In the genomic region with DNA sequence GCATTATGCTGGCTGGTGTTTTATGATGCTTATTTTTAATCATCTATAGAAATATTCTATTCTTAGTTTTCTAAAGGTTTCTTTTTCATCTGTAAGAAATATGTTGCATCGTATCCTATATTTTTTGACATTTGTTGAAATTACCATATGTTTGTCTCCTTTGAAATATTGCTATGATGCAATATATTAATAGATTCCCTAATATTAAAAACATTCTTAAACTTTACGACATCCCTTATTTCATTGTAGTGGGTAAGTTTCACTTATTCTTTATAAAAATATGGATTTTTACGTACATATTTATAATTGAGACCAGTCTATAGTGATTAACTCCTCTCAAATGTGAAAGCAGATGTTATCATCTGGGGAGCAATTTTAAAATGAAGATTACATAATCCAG, we compare ENCODE assay signal across 39 cellular contexts.
"Had no signal": no experiment of that assay in that cellular context is flagged by ENCODE, and none has a peak within 500 bp of the region (broad histone marks: within the 10 kb centered on the region; RNA-seq: fewer than 3 reads in every experiment).

No MANE protein-coding gene starts in this region.

- H3K4me1 Mint-ChIP-seq: activated naive CD4-positive, alpha-beta T cell treated with anti-CD3 and anti-CD28 coated beads, Interleukin-2, amount 10 ng/mL, durations not matched to agents 7 days and 5 days; activated naive CD8-positive, alpha-beta T cell treated with anti-CD3 and anti-CD28 coated beads, Interleukin-2, amount 10 ng/mL, durations not matched to agents 7 days and 5 days; brain had no signal

- H3K9me3 Mint-ChIP-seq: activated naive CD4-positive, alpha-beta T cell treated with anti-CD3 and anti-CD28 coated beads for 36 hours; activated naive CD4-positive, alpha-beta T cell treated with anti-CD3 and anti-CD28 coated beads, Interleukin-2, amount 10 ng/mL, durations not matched to agents 7 days and 5 days; activated naive CD4-positive, alpha-beta T cell treated with anti-CD3 and anti-CD28 coated beads, Interleukin-2, amount 50 U/mL, for 24 hours; activated naive CD8-positive, alpha-beta T cell treated with anti-CD3 and anti-CD28 coated beads for 36 hours; activated naive CD8-positive, alpha-beta T cell treated with anti-CD3 and anti-CD28 coated beads, Interleukin-2, amount 10 ng/mL, durations not matched to agents 7 days and 5 days; activated naive CD8-positive, alpha-beta T cell treated with anti-CD3 and anti-CD28 coated beads, Interleukin-2, amount 50 U/mL, for 24 hours; activated T-cell treated with anti-CD3 and anti-CD28 coated beads, Interleukin-2, amount 50 U/mL, for 24 hours; activated T-cell treated with anti-CD3 and anti-CD28 coated beads, Interleukin-2, amount 50 U/mL, for 4 hours; activated T-cell treated with anti-CD3 and anti-CD28 coated beads, Interleukin-2, amount 50 U/mL, for 72 hours; activated T-helper 1 cell treated with anti-CD3 and anti-CD28 coated beads, Interleukin-12 subunit alpha, Interleukin-12 subunit beta, Interleukin-2, Interleukin-4 antibody, amounts not matched to agents 30 ng/mL and 10 ng/mL and 1 ng/mL, durations not matched to agents 14 hours and 24 hours and 36 hours; activated T-helper 17 cell treated with anti-CD3 and anti-CD28 coated beads, Interleukin-2, amount 50 U/mL, for 72 hours; brain; central memory CD8-positive, alpha-beta T cell had no signal

- H3K4me1 ChIP-seq: adrenal gland, ascending aorta, body of pancreas, breast epithelium had no signal

- H3K27ac ChIP-seq: adrenal gland, ascending aorta, body of pancreas, brain microvascular endothelial cell, breast epithelium, cardiac muscle cell had no signal

- H3K36me3 ChIP-seq: adrenal gland, ascending aorta, brain microvascular endothelial cell, breast epithelium, cardiac muscle cell had no signal

- H3K9me3 ChIP-seq: adrenal gland, ascending aorta, body of pancreas, breast epithelium had no signal

- H3K27me3 ChIP-seq: adrenal gland, ascending aorta, body of pancreas, brain microvascular endothelial cell, breast epithelium, cardiac muscle cell had no signal

- FAIRE-seq: astrocyte, bronchial epithelial cell had no signal

- H3K4me3 Mint-ChIP-seq: activated naive CD4-positive, alpha-beta T cell treated with anti-CD3 and anti-CD28 coated beads for 36 hours; activated naive CD4-positive, alpha-beta T cell treated with anti-CD3 and anti-CD28 coated beads, Interleukin-2, amount 10 ng/mL, durations not matched to agents 7 days and 5 days; activated naive CD4-positive, alpha-beta T cell treated with anti-CD3 and anti-CD28 coated beads, Interleukin-2, amount 50 U/mL, for 24 hours; activated naive CD8-positive, alpha-beta T cell; activated naive CD8-positive, alpha-beta T cell treated with anti-CD3 and anti-CD28 coated beads for 36 hours; activated naive CD8-positive, alpha-beta T cell treated with anti-CD3 and anti-CD28 coated beads, Interleukin-2, amount 10 ng/mL, durations not matched to agents 7 days and 5 days; activated naive CD8-positive, alpha-beta T cell treated with anti-CD3 and anti-CD28 coated beads, Interleukin-2, amount 50 U/mL, for 24 hours; activated T-cell treated with anti-CD3 and anti-CD28 coated beads, Interleukin-2, amount 50 U/mL, for 24 hours; activated T-cell treated with anti-CD3 and anti-CD28 coated beads, Interleukin-2, amount 50 U/mL, for 4 hours; activated T-cell treated with anti-CD3 and anti-CD28 coated beads, Interleukin-2, amount 50 U/mL, for 72 hours; activated T-helper 1 cell treated with anti-CD3 and anti-CD28 coated beads, Interleukin-12 subunit alpha, Interleukin-12 subunit beta, Interleukin-2, Interleukin-4 antibody, amounts not matched to agents 30 ng/mL and 10 ng/mL and 1 ng/mL, durations not matched to agents 14 hours and 24 hours and 36 hours; activated T-helper 17 cell treated with anti-CD3 and anti-CD28 coated beads, Interleukin-2, amount 50 U/mL, for 72 hours; brain; central memory CD8-positive, alpha-beta T cell had no signal

- DNase-seq: activated effector memory CD4-positive, alpha-beta T cell treated with anti-CD3 and anti-CD28 coated beads, Interleukin-2, amount 50 U/mL, for 16 hours; activated effector memory CD4-positive, alpha-beta T cell treated with Interleukin-2 at 50 U/mL for 16 hours; activated gamma-delta T cell; activated gamma-delta T cell treated with Interleukin-2 at 50 U/mL for 16 hours; activated naive CD4-positive, alpha-beta T cell; activated naive CD4-positive, alpha-beta T cell treated with anti-CD3 and anti-CD28 coated beads for 36 hours; activated naive CD4-positive, alpha-beta T cell treated with anti-CD3 and anti-CD28 coated beads, Interleukin-2, amount 10 ng/mL, durations not matched to agents 7 days and 5 days; activated naive CD4-positive, alpha-beta T cell treated with anti-CD3 and anti-CD28 coated beads, Interleukin-2, amount 50 U/mL, for 16 hours; activated naive CD4-positive, alpha-beta T cell treated with Interleukin-2 at 50 U/mL for 16 hours; activated naive CD8-positive, alpha-beta T cell treated with anti-CD3 and anti-CD28 coated beads for 36 hours; activated naive CD8-positive, alpha-beta T cell treated with anti-CD3 and anti-CD28 coated beads, Interleukin-2, amount 10 ng/mL, durations not matched to agents 7 days and 5 days; activated naive CD8-positive, alpha-beta T cell treated with anti-CD3 and anti-CD28 coated beads, Interleukin-2, amount 50 U/mL, for 24 hours; activated T-cell treated with anti-CD3 and anti-CD28 coated beads, Interleukin-2, amount 50 U/mL, for 24 hours; activated T-cell treated with anti-CD3 and anti-CD28 coated beads, Interleukin-2, amount 50 U/mL, for 4 hours; activated T-cell treated with anti-CD3 and anti-CD28 coated beads, Interleukin-2, amount 50 U/mL, for 48 hours; activated T-cell treated with anti-CD3 and anti-CD28 coated beads, Interleukin-2, amount 50 U/mL, for 72 hours; adrenal gland; amniotic stem cell; amygdala; anterior cingulate cortex; aorta; body of pancreas; brain microvascular endothelial cell; caudate nucleus; central memory CD4-positive, alpha-beta T cell; cerebellar nuclear complex had no signal

- H3K27me3 Mint-ChIP-seq: activated naive CD8-positive, alpha-beta T cell; activated T-cell treated with anti-CD3 and anti-CD28 coated beads, Interleukin-2, amount 50 U/mL, for 24 hours; activated T-helper 17 cell treated with anti-CD3 and anti-CD28 coated beads, Interleukin-2, amount 50 U/mL, for 72 hours had no signal

- H3K4me3 ChIP-seq: adrenal gland, ascending aorta, body of pancreas, breast epithelium, cardiac muscle cell had no signal

- H3K27ac Mint-ChIP-seq: activated naive CD4-positive, alpha-beta T cell treated with anti-CD3 and anti-CD28 coated beads for 36 hours; activated naive CD4-positive, alpha-beta T cell treated with anti-CD3 and anti-CD28 coated beads, Interleukin-2, amount 10 ng/mL, durations not matched to agents 7 days and 5 days; activated naive CD4-positive, alpha-beta T cell treated with anti-CD3 and anti-CD28 coated beads, Interleukin-2, amount 50 U/mL, for 24 hours; activated naive CD4-positive, alpha-beta T cell treated with anti-CD3 and anti-CD28 coated beads, Interleukin-2, amount 50 U/mL, for 72 hours; activated naive CD8-positive, alpha-beta T cell; activated naive CD8-positive, alpha-beta T cell treated with anti-CD3 and anti-CD28 coated beads for 36 hours; activated naive CD8-positive, alpha-beta T cell treated with anti-CD3 and anti-CD28 coated beads, Interleukin-2, amount 10 ng/mL, durations not matched to agents 7 days and 5 days; activated naive CD8-positive, alpha-beta T cell treated with anti-CD3 and anti-CD28 coated beads, Interleukin-2, amount 50 U/mL, for 24 hours; activated T-cell treated with anti-CD3 and anti-CD28 coated beads, Interleukin-2, amount 50 U/mL, for 24 hours; activated T-cell treated with anti-CD3 and anti-CD28 coated beads, Interleukin-2, amount 50 U/mL, for 72 hours; activated T-helper 1 cell treated with anti-CD3 and anti-CD28 coated beads, Interleukin-12 subunit alpha, Interleukin-12 subunit beta, Interleukin-2, Interleukin-4 antibody, amounts not matched to agents 30 ng/mL and 10 ng/mL and 1 ng/mL, durations not matched to agents 14 hours and 24 hours and 36 hours; activated T-helper 17 cell treated with anti-CD3 and anti-CD28 coated beads, Interleukin-2, amount 50 U/mL, for 72 hours; activated T-helper 2 cell treated with anti-CD3 and anti-CD28 coated beads, Interferon-gamma antibody, Interleukin-2, Interleukin-4, amounts not matched to agents 10 μg/mL and 5 μg/mL and 100 μg/mL, durations not matched to agents 14 hours and 24 hours and 36 hours; brain had no signal

- H3K36me3 Mint-ChIP-seq: activated naive CD4-positive, alpha-beta T cell treated with anti-CD3 and anti-CD28 coated beads, Interleukin-2, amount 10 ng/mL, durations not matched to agents 7 days and 5 days; activated naive CD4-positive, alpha-beta T cell treated with anti-CD3 and anti-CD28 coated beads, Interleukin-2, amount 50 U/mL, for 24 hours; activated naive CD8-positive, alpha-beta T cell; activated naive CD8-positive, alpha-beta T cell treated with anti-CD3 and anti-CD28 coated beads for 36 hours; activated naive CD8-positive, alpha-beta T cell treated with anti-CD3 and anti-CD28 coated beads, Interleukin-2, amount 10 ng/mL, durations not matched to agents 7 days and 5 days; brain had no signal

- ATAC-seq: activated naive CD4-positive, alpha-beta T cell treated with anti-CD3 and anti-CD28 coated beads, Interleukin-2, amount 50 U/mL, for 72 hours; activated naive CD8-positive, alpha-beta T cell treated with anti-CD3 and anti-CD28 coated beads, Interleukin-2, amount 50 U/mL, for 24 hours; activated T-cell treated with anti-CD3 and anti-CD28 coated beads, Interleukin-2, amount 50 U/mL, for 4 hours; activated T-cell treated with anti-CD3 and anti-CD28 coated beads, Interleukin-2, amount 50 U/mL, for 72 hours; activated T-helper 17 cell treated with anti-CD3 and anti-CD28 coated beads, Interleukin-2, amount 50 U/mL, for 72 hours; body of pancreas had no signal
